ENCODE assay signal across 14 cellular contexts in the genomic region with DNA sequence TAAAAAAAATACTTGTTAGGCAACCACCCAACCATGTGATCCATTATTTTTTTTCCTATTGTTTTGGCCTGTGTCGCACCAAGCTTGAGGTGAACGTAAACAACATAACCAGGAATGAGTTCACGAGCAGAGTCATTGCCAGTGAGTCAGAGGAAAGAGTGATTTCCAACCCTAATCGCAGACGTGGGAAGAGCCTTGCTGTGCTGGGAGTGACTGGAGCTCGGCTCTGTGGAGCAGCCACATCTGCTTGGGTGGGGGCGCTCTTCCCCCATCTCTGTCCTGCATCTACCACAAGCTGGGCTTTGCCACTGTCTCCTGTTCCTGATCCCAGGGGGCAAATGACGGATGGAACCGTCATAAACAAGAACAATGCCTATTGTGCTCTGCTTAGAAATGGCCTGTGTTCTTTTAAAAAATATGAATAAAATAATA.
DNase-seq lines count a peak whose midpoint lies in the region; ATAC-seq, FAIRE-seq and TF ChIP-seq lines count a peak whose summit lies in the region.
"Had no signal": no experiment of that assay in that cellular context is flagged by ENCODE, and none has a peak within 500 bp of the region (broad histone marks: within the 10 kb centered on the region; RNA-seq: fewer than 3 reads in every experiment).

No MANE protein-coding gene starts in this region.

- POLR2A ChIA-PET in A549 (lab: Yijun Ruan, JAX), result interaction anchor here (0.6 kb wide), 1 partner anchor 201 kb away, joined by 4 read pairs; no protein-coding TSS in a partner anchor

- peak; percentile 74 for ATAC-seq in A549
- ATAC-seq in HG03520 (IDR thresholded peaks at IDR 0.05; ENCODE audit: unreplicated experiment), result no peak
- ATAC-seq: activated CD8-positive, alpha-beta T cell treated with anti-CD3 and anti-CD28 coated beads for 36 hours had no signal

- H3K27ac ChIP-seq in A549 (0 out of 6 replicates have a peak overlapping the region, but pooled peaks of 1 of the 2 experiments have one; percentile 38), ascending aorta (no peak overlapping the region)
- H3K27ac ChIP-seq: adrenal gland, uterus had no signal

- intact Hi-C loops in ascending aorta (cut with DNase I), result no loop called here

- CTCF ChIA-PET in A549 (lab: Yijun Ruan, JAX), result interaction anchor here (0.6 to 1.0 kb wide), 4 partner anchors 48 to 272 kb away, joined by 3 to 4 read pairs (median 3); no protein-coding TSS in a partner anchor

- no peaks in the 10 kb centered on the region for H3K27me3 ChIP-seq in ascending aorta
- H3K27me3 ChIP-seq: adrenal gland, uterus had no signal

- H3K4me3 ChIP-seq in A549 (no peak overlapping the region), astrocyte of the cerebellum (ENCODE audit: low read depth, low read length) (no peak overlapping the region), ascending aorta (no peak overlapping the region)
- H3K4me3 ChIP-seq: adrenal gland, uterus had no signal

- TF ChIP-seq CTCF in A549 (IDR thresholded peaks at IDR 0.05), result peak; percentile 23; the same call in 2 of the 3 replicates
- TF ChIP-seq CTCF in astrocyte of the cerebellum (IDR thresholded peaks at IDR 0.05; ENCODE audit: low read depth, low read length, missing control alignments), result peak; percentile 31
- no peak for TF ChIP-seq CTCF in ascending aorta (IDR thresholded peaks at IDR 0.05)

- H3K9me3 ChIP-seq in A549 (no peaks in the 10 kb centered on the region), ascending aorta (no peaks in the 10 kb centered on the region)
- H3K9me3 ChIP-seq: adrenal gland, uterus had no signal

- in situ Hi-C loops in astrocyte of the cerebellum (cut with HindIII; ENCODE audit: low sequenced_read_pairs), result no loop called here

- no peak for TF ChIP-seq EP300 in A549 (IDR thresholded peaks at IDR 0.05)

- no peak for TF ChIP-seq POLR2A in A549 (IDR thresholded peaks at IDR 0.05; ENCODE audit: low read length)

- no peak for FAIRE-seq in A549 (lab: Jason Lieb, UNC)

- peak in 1 of 2 experiments; percentile 63 for DNase-seq in A549 (ENCODE audit: low read depth in 1 of 2, low spot score in 1 of 2)
- DNase-seq in HCEC 1CT, result peak; percentile 74
- DNase-seq in astrocyte of the cerebellum (ENCODE audit: low read depth), result peak; percentile 83
- DNase-seq in iPS-NIHi7 (ENCODE audit: extremely low spot score), result peak; percentile 72
- no peak for DNase-seq in activated CD4-positive, alpha-beta T cell treated with anti-CD3 and anti-CD28 coated beads for 1 hour
- no peak for DNase-seq in ascending aorta (ENCODE audit: low spot score in 2 of 2)
- DNase-seq in activated gamma-delta T cell treated with Interleukin-2 at 50 U/mL for 16 hours, result no peak
- DNase-seq: activated CD8-positive, alpha-beta T cell treated with anti-CD3 and anti-CD28 coated beads for 36 hours; adrenal gland; CD4-positive, CD25-positive, alpha-beta regulatory T cell; NCI-H187 treated with DMSO at 0.1 percent for 48 hours; Right ventricle myocardium superior; uterus had no signal

- H3K4me1 ChIP-seq in A549 (peaks cover 3% of the 10 kb centered on the region; the same call in 1 of the 3 replicates), ascending aorta (no peaks in the 10 kb centered on the region)
- H3K4me1 ChIP-seq: adrenal gland, uterus had no signal

- 0 out of 5 replicates have a peak, but pooled peaks of 1 of the 2 experiments have one; percentile 19 for TF ChIP-seq RAD21 in A549 (conservative IDR thresholded peaks at IDR 0.05 in 1 of 2, IDR thresholded peaks at IDR 0.05 in 1 of 2)

- H3K36me3 ChIP-seq in ascending aorta, result no peaks in the 10 kb centered on the region
- H3K36me3 ChIP-seq: adrenal gland, uterus had no signal

- 50% methylated on average over 9 of the region's 9 CpGs for WGBS in A549 (ENCODE audit: missing lambda C conversion rate)

- no peak overlapping the region for H3K4me2 ChIP-seq in A549

TF ChIP-seq in A549, 52 proteins besides CTCF, POLR2A, EP300 and RAD21:
- TF ChIP-seq SMC3 (IDR thresholded peaks at IDR 0.05), result no peak
- TF ChIP-seq FOSL2 (IDR thresholded peaks at IDR 0.05), result no peak
- TF ChIP-seq FOSL2 (CRISPR knock-in tag; IDR thresholded peaks at IDR 0.05), result 0 out of 2 replicates have a peak, but pooled peaks have one; percentile 18

Comparison
In these comparisons a context has a peak if more than half of its experiments do, and no peak if none do; other contexts are left out.
1. DNase-seq: peak in HCEC 1CT (single experiment), astrocyte of the cerebellum (single experiment) and iPS-NIHi7 (single experiment); none in activated CD4-positive, alpha-beta T cell treated with anti-CD3 and anti-CD28 coated beads for 1 hour (single experiment), ascending aorta (0 of 2) and activated gamma-delta T cell treated with Interleukin-2 at 50 U/mL for 16 hours (single experiment).
2. CTCF ChIP-seq: peak in A549 (single experiment) and astrocyte of the cerebellum (single experiment); none in ascending aorta (0 of 3).